In the genomic region with DNA sequence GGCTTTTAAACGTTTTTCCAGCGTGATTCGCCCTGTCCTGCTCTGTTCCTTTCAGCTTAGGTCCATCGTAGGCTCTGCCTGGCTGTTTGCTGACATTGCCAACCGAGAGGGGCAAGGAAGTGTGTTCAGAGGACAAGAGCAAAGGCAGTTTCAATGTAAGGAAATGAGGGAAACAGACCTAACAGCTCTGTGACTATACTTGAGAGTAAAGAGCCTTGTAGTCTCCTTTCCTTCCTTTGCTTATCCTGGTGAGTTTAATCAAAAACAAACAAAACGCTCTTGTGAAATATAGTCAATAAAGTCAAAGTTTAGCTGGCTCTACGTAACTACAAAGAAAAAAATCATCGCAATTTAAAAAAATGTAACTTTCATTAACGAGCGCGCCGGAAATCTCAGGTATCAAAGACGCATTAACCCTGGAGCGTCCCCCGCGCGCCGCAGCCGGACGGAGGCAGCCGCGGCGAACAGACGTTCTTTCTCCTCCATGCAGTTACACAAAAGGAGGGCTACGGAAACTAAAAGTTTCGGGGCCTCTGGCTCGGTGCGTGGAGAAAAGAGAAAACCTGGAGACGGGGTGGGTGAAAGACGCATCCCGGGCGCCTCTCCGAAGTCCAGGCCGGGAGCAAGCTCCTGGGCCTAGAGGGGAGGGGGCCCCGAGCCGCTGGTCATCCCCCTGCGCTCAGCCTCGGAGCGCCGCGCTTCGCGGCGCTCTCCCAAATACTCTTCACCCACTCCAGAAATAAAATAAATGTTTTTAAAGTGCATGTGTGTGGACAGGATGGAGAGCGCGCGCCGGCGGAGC, we compare ENCODE assay signal across 9 cellular contexts. TPM values are rescaled to one million over a fixed set of nuclear protein-coding genes. Genes with fewer than 3 reads are reported as not detected.
DNase-seq lines count a peak whose midpoint lies in the region; ATAC-seq and TF ChIP-seq lines count a peak whose summit lies in the region.
"Had no signal": no experiment of that assay in that cellular context is flagged by ENCODE, and none has a peak within 500 bp of the region (broad histone marks: within the 10 kb centered on the region; RNA-seq: fewer than 3 reads in every experiment).

No MANE protein-coding gene starts in this region.

- CTCF ChIA-PET in activated CD8-positive, alpha-beta T cell treated with anti-CD3 and anti-CD28 coated beads for 36 hours (lab: Charles Lee), result no interaction called here

- ATAC-seq in activated CD8-positive, alpha-beta T cell treated with anti-CD3 and anti-CD28 coated beads for 36 hours, result no peak
- ATAC-seq in heart right ventricle (peak; percentile 6 to 54 (median 44)), GM19397 (IDR thresholded peaks at IDR 0.05; ENCODE audit: unreplicated experiment) (no peak)

- peak overlapping the region; percentile 93 to 99 (median 98) for H3K27ac ChIP-seq in heart right ventricle
- peak overlapping the region; percentile 83 for H3K27ac ChIP-seq in rectal smooth muscle tissue (ENCODE audit: low read depth, low read length)

- H3K4me1 Mint-ChIP-seq in activated CD8-positive, alpha-beta T cell treated with anti-CD3 and anti-CD28 coated beads for 36 hours (ENCODE audit: low read depth), result peaks cover 3% of the 10 kb centered on the region

- DNase-seq in AG10803 (ENCODE audit: low read depth) (peak; percentile 48), HT1080 (ENCODE audit: low read depth) (peak; percentile 66), heart right ventricle (peak; percentile 38 to 68), NCI-H774 (lab: John Stamatoyannopoulos, UW) (no peak)
- no peak for DNase-seq in activated CD8-positive, alpha-beta T cell treated with anti-CD3 and anti-CD28 coated beads for 36 hours
- DNase-seq in stimulated activated naive CD4-positive, alpha-beta T cell (lab: John Stamatoyannopoulos, UW), result no peak

- intact Hi-C loops in activated CD8-positive, alpha-beta T cell treated with anti-CD3 and anti-CD28 coated beads for 36 hours (cut with micrococcal nuclease), result loop anchor here (10.0 kb wide), 1 partner anchor 55 kb away; no protein-coding TSS in a partner anchor
- intact Hi-C loops in heart right ventricle (cut with DNase I), result loop anchor here in 6 of 10 donors (2.0 to 10.0 kb wide), 11 partner anchors 135 to 495 kb away; no protein-coding TSS in a partner anchor

- TF ChIP-seq CTCF in AG10803 (conservative IDR thresholded peaks at IDR 0.05; ENCODE audit: low read length) (no peak), heart right ventricle (IDR thresholded peaks at IDR 0.05) (peak in 1 of 9 donors; percentile 13)
- no peak for TF ChIP-seq CTCF in activated CD8-positive, alpha-beta T cell treated with anti-CD3 and anti-CD28 coated beads for 36 hours (IDR thresholded peaks at IDR 0.05)

- H3K27ac Mint-ChIP-seq in activated CD8-positive, alpha-beta T cell treated with anti-CD3 and anti-CD28 coated beads for 36 hours, result no peak overlapping the region

- H3K9me3 ChIP-seq in heart right ventricle, result no peaks in the 10 kb centered on the region

- H3K9me3 Mint-ChIP-seq in activated CD8-positive, alpha-beta T cell treated with anti-CD3 and anti-CD28 coated beads for 36 hours, result no peaks in the 10 kb centered on the region

- H3K36me3 ChIP-seq in heart right ventricle (no peaks in the 10 kb centered on the region), rectal smooth muscle tissue (ENCODE audit: control insufficient read depth, insufficient read depth, low read length) (no peaks in the 10 kb centered on the region)

- peak overlapping the region; percentile 71 for H3K4me3 ChIP-seq in AG10803 (ENCODE audit: low read length)
- H3K4me3 ChIP-seq in heart right ventricle, result peak overlapping the region; percentile 70 to 99 (median 92)
- peak overlapping the region; percentile 69 for H3K4me3 ChIP-seq in rectal smooth muscle tissue (ENCODE audit: low read length)

- H3K36me3 Mint-ChIP-seq in activated CD8-positive, alpha-beta T cell treated with anti-CD3 and anti-CD28 coated beads for 36 hours (ENCODE audit: low read depth), result no peaks in the 10 kb centered on the region

- H3K27me3 ChIP-seq in heart right ventricle (peaks cover 0 to 46% (median 0%) of the 10 kb centered on the region in 7 donors), rectal smooth muscle tissue (ENCODE audit: control insufficient read depth, insufficient read depth, low read length) (peaks cover 7% of the 10 kb centered on the region)

- POLR2A ChIA-PET in activated CD8-positive, alpha-beta T cell treated with anti-CD3 and anti-CD28 coated beads for 36 hours (lab: Charles Lee), result interaction anchor here (0.6 kb wide), 1 partner anchor 12 kb away, joined by 3 read pairs; no protein-coding TSS in a partner anchor

- H3K9ac ChIP-seq in rectal smooth muscle tissue (ENCODE audit: low read length), result no peak overlapping the region

- H3K27me3 Mint-ChIP-seq in activated CD8-positive, alpha-beta T cell treated with anti-CD3 and anti-CD28 coated beads for 36 hours, result peaks cover 36% of the 10 kb centered on the region

- 0 to 1% methylated on average over 49 of the region's 49 CpGs for WGBS in heart right ventricle, 2 donors

- H3K4me3 Mint-ChIP-seq in activated CD8-positive, alpha-beta T cell treated with anti-CD3 and anti-CD28 coated beads for 36 hours, result peak overlapping the region; percentile 31

- peaks cover 0 to 29% (median 12%) of the 10 kb centered on the region in 9 donors for H3K4me1 ChIP-seq in heart right ventricle
- H3K4me1 ChIP-seq in rectal smooth muscle tissue (ENCODE audit: control insufficient read depth, insufficient read depth, low read length), result no peaks in the 10 kb centered on the region

RNA-seq across cellular contexts. Expression of gene ADGRL2, which starts 0.6 kb away (rescaled TPM):
- total RNA-seq in HT1080 (2014; rRNA removed; shearing (Covaris generic)), result 21.6 and 27.2 TPM in 2 replicates
- 24.7 and 33.4 TPM in 2 replicates for polyA plus RNA-seq in HT1080 (2015; cell fraction: cytosol; rRNA removed)
- 34.7 and 39.7 TPM in 2 replicates for polyA plus RNA-seq in HT1080 (2015; cell fraction: nucleus; rRNA removed)
- total RNA-seq in activated CD8-positive, alpha-beta T cell treated with anti-CD3 and anti-CD28 coated beads for 36 hours, result not detected
- 10 to 100 TPM; 40.0 to 58.7 (median 49.3) TPM for total RNA-seq in heart right ventricle
- 10 to 100 TPM; 22.2 to 26.9 TPM for polyA plus RNA-seq in heart right ventricle
- total RNA-seq: mononuclear cell had no signal

Comparison
In these comparisons a context has a peak if more than half of its experiments do, and no peak if none do; other contexts are left out.
1. DNase-seq: peak in AG10803 (single experiment), HT1080 (single experiment) and heart right ventricle (2 of 2); none in activated CD8-positive, alpha-beta T cell treated with anti-CD3 and anti-CD28 coated beads for 36 hours (single experiment), stimulated activated naive CD4-positive, alpha-beta T cell (0 of 6) and NCI-H774 (single experiment).
2. ATAC-seq: peak in heart right ventricle (8 of 8); none in activated CD8-positive, alpha-beta T cell treated with anti-CD3 and anti-CD28 coated beads for 36 hours (single experiment) and GM19397 (single experiment).
3. RNA of gene ADGRL2, which starts 0.6 kb away (total RNA-seq): 40.0 to 58.7 TPM in heart right ventricle and 21.6 to 27.2 TPM in HT1080; not detected in activated CD8-positive, alpha-beta T cell treated with anti-CD3 and anti-CD28 coated beads for 36 hours; every median in the first group is over 10 times any median in the second.
4. Peak in every context shown above with its lines, with median percentiles within 50 percentile points of each other: H3K4me3 ChIP-seq.